Comparison of ENCODE assay signal across 7 cellular contexts in the genomic region with DNA sequence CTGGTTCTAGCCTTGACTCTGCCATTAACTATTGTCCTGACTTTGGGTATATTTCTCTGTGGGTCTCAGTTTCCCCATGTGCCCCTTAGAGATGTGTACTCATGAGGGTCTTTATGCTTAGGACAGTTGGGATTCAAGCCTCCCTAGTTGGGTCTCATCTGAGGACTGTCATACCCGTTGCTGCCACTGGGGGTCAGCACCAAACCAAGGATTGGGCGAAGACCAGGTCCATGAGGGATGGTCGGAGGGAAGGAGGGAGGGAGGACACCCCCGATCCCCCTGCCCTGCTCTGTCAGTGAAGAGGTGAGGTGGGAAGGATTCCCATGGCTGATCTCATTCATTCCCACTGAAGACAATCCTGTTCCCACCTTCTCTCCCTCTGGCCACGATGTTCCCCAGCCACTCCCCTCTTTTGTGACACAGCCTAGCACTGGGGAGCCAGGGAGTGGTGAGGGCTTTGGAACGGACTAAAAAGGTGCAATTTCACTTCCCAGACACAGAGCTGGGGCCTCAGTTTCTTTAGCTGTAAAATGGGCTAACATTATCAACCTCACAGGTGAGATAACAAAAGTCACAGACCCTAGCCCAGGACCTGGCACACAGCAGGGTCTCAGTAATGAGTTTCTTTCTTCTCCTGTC. TPM values are rescaled to one million over a fixed set of nuclear protein-coding genes. Genes with fewer than 3 reads are reported as not detected.
DNase-seq lines count a peak whose midpoint lies in the region; ATAC-seq and TF ChIP-seq lines count a peak whose summit lies in the region.

No MANE protein-coding gene starts in this region.

- H3K4me1 ChIP-seq in right atrium auricular region (no peaks in the 10 kb centered on the region), smooth muscle cell (ENCODE audit: low read depth) (no peaks in the 10 kb centered on the region)

- no peak overlapping the region for H2AFZ ChIP-seq in smooth muscle cell (ENCODE audit: low read depth)

- peak; percentile 67 for DNase-seq in ELR (ENCODE audit: low read depth)
- peak; percentile 29 to 79 (median 62) for DNase-seq in T-cell
- peak; percentile 34 for DNase-seq in amniotic epithelial cell (ENCODE audit: low read depth)
- peak; percentile 78 for DNase-seq in right atrium auricular region (ENCODE audit: low spot score)
- peak; percentile 25 for DNase-seq in smooth muscle cell (lab: John Stamatoyannopoulos, UW; ENCODE audit: unreplicated experiment)

- no peaks in the 10 kb centered on the region for H4K20me1 ChIP-seq in smooth muscle cell (ENCODE audit: low read depth)

- no peaks in the 10 kb centered on the region for H3K9me3 ChIP-seq in right atrium auricular region
- H3K9me3 ChIP-seq in smooth muscle cell (replicated peaks; ENCODE audit: low read depth), result no peaks in the 10 kb centered on the region

- no peak overlapping the region for H3K9ac ChIP-seq in smooth muscle cell (ENCODE audit: low read depth)

- POLR2A ChIA-PET in T-cell (lab: Charles Lee), result interaction anchor here in 1 of 2 donors (0.6 kb wide), 1 partner anchor 80 kb away, joined by 6 read pairs; a partner anchor contains a TSS

- H3K36me3 Mint-ChIP-seq in T-cell, result no peaks in the 10 kb centered on the region

- peak; percentile 96 to 97 for TF ChIP-seq CTCF in right atrium auricular region (IDR thresholded peaks at IDR 0.05)
- TF ChIP-seq CTCF in smooth muscle cell (IDR thresholded peaks at IDR 0.05; ENCODE audit: borderline replicate concordance, insufficient read depth, poor library complexity, severe bottlenecking), result peak; percentile 91

- no peak overlapping the region for H3K4me2 ChIP-seq in smooth muscle cell

- no peaks in the 10 kb centered on the region for H3K79me2 ChIP-seq in smooth muscle cell (ENCODE audit: low read depth)

- H3K4me3 ChIP-seq in right atrium auricular region (no peak overlapping the region), smooth muscle cell (no peak overlapping the region)

- no peaks in the 10 kb centered on the region for H3K36me3 ChIP-seq in right atrium auricular region
- H3K36me3 ChIP-seq in smooth muscle cell (ENCODE audit: low read depth), result no peaks in the 10 kb centered on the region

- WGBS in smooth muscle cell (ENCODE audit: low lambda C conversion rate), result 24% methylated on average over 6 of the region's 6 CpGs

- H3K4me3 Mint-ChIP-seq in T-cell, result no peak overlapping the region

- H3K27ac ChIP-seq in right atrium auricular region (no peak overlapping the region), smooth muscle cell (ENCODE audit: low read depth) (no peak overlapping the region)

- CTCF ChIA-PET in T-cell (lab: Charles Lee), result interaction anchor here (0.9 to 4.4 kb wide), 6 partner anchors 10 to 101 kb away, joined by 3 to 64 read pairs (median 6); a partner anchor contains a TSS

- H3K27me3 ChIP-seq in right atrium auricular region, result no peaks in the 10 kb centered on the region
- no peaks in the 10 kb centered on the region for H3K27me3 ChIP-seq in smooth muscle cell (ENCODE audit: low read depth)

- no peaks in the 10 kb centered on the region for H3K4me1 Mint-ChIP-seq in T-cell

- peak; percentile 46 for ATAC-seq in HG03432 (IDR thresholded peaks at IDR 0.05; ENCODE audit: unreplicated experiment)
- ATAC-seq in T-cell (replicated peaks in 1 of 4), result peak; percentile 73 to 87 (median 82)
- no peak for ATAC-seq in GM21528 (IDR thresholded peaks at IDR 0.05; ENCODE audit: low FRiP score, unreplicated experiment)

- H3F3A ChIP-seq in smooth muscle cell (ENCODE audit: low read depth), result no peaks in the 10 kb centered on the region

- H3K27me3 Mint-ChIP-seq in T-cell, result no peaks in the 10 kb centered on the region

- no peaks in the 10 kb centered on the region for H3K9me3 Mint-ChIP-seq in T-cell

- peak overlapping the region in 1 of 2 donors; percentile 59 for H3K27ac Mint-ChIP-seq in T-cell

RNA-seq across cellular contexts. Expression of a gene that starts 12.4 kb away (rescaled TPM):
- total RNA-seq in T-cell (1 to 10 TPM in 4 of 5 donors, under 1 TPM in 1; 0.33 to 2.9 (median 1.5) TPM), right atrium auricular region (1 to 10 TPM in 1 of 2 donors, under 1 TPM in 1; 0.20 to 1.4 TPM), smooth muscle cell (0.85 and 1.0 TPM in 2 replicates)
- 2.8 and 3.0 TPM in 2 replicates for polyA plus RNA-seq in smooth muscle cell

RNA-seq across cellular contexts. Expression of a gene that starts 46.1 kb away (rescaled TPM):
- 1,000 to 10,000 TPM; 4,604 to 5,380 (median 4,830) TPM for total RNA-seq in T-cell
- 100 to 1,000 TPM; 391 to 983 TPM for total RNA-seq in right atrium auricular region
- 721 and 794 TPM in 2 replicates for total RNA-seq in smooth muscle cell
- 976 and 989 TPM in 2 replicates for polyA plus RNA-seq in smooth muscle cell

Comparison
In these comparisons a context has a peak if more than half of its experiments do, and no peak if none do; other contexts are left out.
1. DNase-seq: peak in every context shown above with its lines; median percentile 78 in right atrium auricular region; 67 in ELR; 62 in T-cell; 34 in amniotic epithelial cell; 25 in smooth muscle cell.